In the genomic region with DNA sequence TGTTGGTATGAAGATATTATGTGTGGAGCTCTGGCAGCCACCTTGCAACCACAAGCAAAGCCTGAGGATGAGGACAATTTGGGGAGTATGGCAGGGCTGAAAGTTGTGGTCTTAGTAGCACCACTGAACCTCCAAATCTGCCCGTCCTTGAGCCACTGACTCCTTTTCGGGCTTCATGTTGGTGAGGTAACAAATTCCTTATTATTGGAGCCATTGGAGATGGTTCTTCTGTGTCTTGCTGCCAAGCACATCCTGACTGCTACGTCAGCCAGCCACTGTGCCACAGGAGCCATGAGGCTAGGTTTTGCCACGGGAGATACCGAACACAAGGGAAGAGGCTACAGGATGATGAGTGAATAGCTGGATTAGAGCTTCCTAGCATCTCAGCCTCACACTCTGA, we compare ENCODE assay signal across 15 cellular contexts.
A peak's percentile ranks its signal among the peaks of the same experiment; 100 is the strongest.
DNase-seq lines count a peak whose midpoint lies in the region; TF ChIP-seq lines count a peak whose summit lies in the region.
"Had no signal": no experiment of that assay in that cellular context is flagged by ENCODE, and none has a peak within 500 bp of the region (broad histone marks: within the 10 kb centered on the region; RNA-seq: fewer than 3 reads in every experiment).

No MANE protein-coding gene starts in this region.

- peak overlapping the region; percentile 61 for H2AK5ac ChIP-seq in mesenchymal stem cell (ENCODE audit: low read length, severe bottlenecking)

- H3K36me3 Mint-ChIP-seq in CD14-positive monocyte (no peaks in the 10 kb centered on the region), immature natural killer cell (no peaks in the 10 kb centered on the region)

- H2BK5ac ChIP-seq in mesenchymal stem cell (ENCODE audit: low read depth, low read length, poor library complexity, severe bottlenecking): no peak overlapping the region

- TF ChIP-seq EP300 in sigmoid colon (IDR thresholded peaks at IDR 0.05) (no peak), esophagus muscularis mucosa (IDR thresholded peaks at IDR 0.05) (no peak)

- no peaks in the 10 kb centered on the region for H3K27me3 ChIP-seq in SJSA1 (replicated peaks)
- H3K27me3 ChIP-seq in mesenchymal stem cell (ENCODE audit: control insufficient read depth in 1 of 2, insufficient read depth in 1 of 2, low read length in 2 of 2): peaks cover 6 to 51% of the 10 kb centered on the region in 2 experiments
- H3K27me3 ChIP-seq in sigmoid colon: peaks cover 0 to 45% (median 10%) of the 10 kb centered on the region in 3 donors
- no peaks in the 10 kb centered on the region for H3K27me3 ChIP-seq in osteoblast (ENCODE audit: insufficient read depth, low read length)
- peaks cover 0 to 49% (median 0%) of the 10 kb centered on the region in 4 donors for H3K27me3 ChIP-seq in esophagus muscularis mucosa

- TF ChIP-seq POLR2A in sigmoid colon (IDR thresholded peaks at IDR 0.05) (no peak), esophagus muscularis mucosa (IDR thresholded peaks at IDR 0.05; ENCODE audit: low read depth) (no peak)

- H3K4me1 ChIP-seq in SJSA1 (replicated peaks): peaks cover 51% of the 10 kb centered on the region
- H3K4me1 ChIP-seq in mesenchymal stem cell (ENCODE audit: control insufficient read depth, insufficient read depth, low read depth, low read length): peaks cover 13% of the 10 kb centered on the region
- peaks cover 0 to 7% (median 0%) of the 10 kb centered on the region in 4 donors for H3K4me1 ChIP-seq in sigmoid colon
- H3K4me1 ChIP-seq in osteoblast (ENCODE audit: insufficient read depth, low read length): no peaks in the 10 kb centered on the region
- H3K4me1 ChIP-seq in esophagus muscularis mucosa: peaks cover 0 to 7% (median 3%) of the 10 kb centered on the region in 4 donors
- H3K4me1 ChIP-seq: BE2C had no signal

- DNase-seq in CD14-positive monocyte (ENCODE audit: low spot score) (peak; percentile 1), SJSA1 (ENCODE audit: low read depth in 1 of 2, low spot score in 2 of 2) (no peak), mesenchymal stem cell (no peak), sigmoid colon (peak; percentile 37), osteoblast (ENCODE audit: insufficient read length, low spot score, missing footprints) (no peak), AG20443 (ENCODE audit: low spot score) (no peak), esophagus muscularis mucosa (ENCODE audit: extremely low spot score) (no peak), immature natural killer cell (no peak)
- DNase-seq: BE2C; C1 segment of cervical spinal cord; CD4-positive, alpha-beta T cell; GM23248; HFFc6 had no signal

- no peak overlapping the region for H3K4me3 Mint-ChIP-seq in CD14-positive monocyte
- no peak overlapping the region for H3K4me3 Mint-ChIP-seq in immature natural killer cell
- H3K4me3 Mint-ChIP-seq: CD4-positive, alpha-beta T cell; HFFc6 had no signal

- H4K20me1 ChIP-seq in osteoblast (ENCODE audit: insufficient read depth, low read length): no peaks in the 10 kb centered on the region

- peak overlapping the region in 1 of 2 experiments; percentile 32 for H3K4ac ChIP-seq in mesenchymal stem cell (ENCODE audit: low read depth in 1 of 2, low read length in 2 of 2)

- no peak overlapping the region for H2BK15ac ChIP-seq in mesenchymal stem cell (ENCODE audit: low read depth, poor library complexity, severe bottlenecking)

- H3K27me3 Mint-ChIP-seq in CD14-positive monocyte (ENCODE audit: low read depth in 3 of 3) (peaks cover 8 to 43% (median 14%) of the 10 kb centered on the region in 3 donors), immature natural killer cell (ENCODE audit: low read depth in 3 of 3) (peaks cover 0 to 6% (median 0%) of the 10 kb centered on the region in 3 donors)

- H3K27ac ChIP-seq in SJSA1: peak overlapping the region; percentile 94
- no peak overlapping the region for H3K27ac ChIP-seq in mesenchymal stem cell (ENCODE audit: low read length, poor library complexity, severe bottlenecking)
- H3K27ac ChIP-seq in sigmoid colon: no peak overlapping the region
- no peak overlapping the region for H3K27ac ChIP-seq in osteoblast (ENCODE audit: low read depth, low read length)
- H3K27ac ChIP-seq in esophagus muscularis mucosa (replicated peaks in 1 of 4): no peak overlapping the region
- H3K27ac ChIP-seq: GM23248, HL-60 had no signal

- H2BK12ac ChIP-seq in mesenchymal stem cell (ENCODE audit: low read length in 2 of 2): peak overlapping the region in 1 of 2 experiments; percentile 29

- H3K4me1 Mint-ChIP-seq in CD14-positive monocyte: no peaks in the 10 kb centered on the region
- H3K4me1 Mint-ChIP-seq in immature natural killer cell: no peaks in the 10 kb centered on the region

- no peaks in the 10 kb centered on the region for H3K79me1 ChIP-seq in mesenchymal stem cell (replicated peaks; ENCODE audit: low read length, poor library complexity, severe bottlenecking)

- no peak overlapping the region for H3K23ac ChIP-seq in mesenchymal stem cell (ENCODE audit: low read length in 2 of 2)

- H3K14ac ChIP-seq in mesenchymal stem cell (ENCODE audit: low read length in 2 of 2): no peak overlapping the region

- H3K9me3 ChIP-seq in SJSA1 (replicated peaks): no peaks in the 10 kb centered on the region; the same call in 1 of the 2 replicates
- H3K9me3 ChIP-seq in mesenchymal stem cell (ENCODE audit: control insufficient read depth, low read length): no peaks in the 10 kb centered on the region
- H3K9me3 ChIP-seq in sigmoid colon: no peaks in the 10 kb centered on the region
- no peaks in the 10 kb centered on the region for H3K9me3 ChIP-seq in osteoblast (ENCODE audit: low read depth, low read length)
- no peaks in the 10 kb centered on the region for H3K9me3 ChIP-seq in esophagus muscularis mucosa
- H3K9me3 ChIP-seq: BE2C, Caco-2 had no signal

- no peaks in the 10 kb centered on the region for H3K36me3 ChIP-seq in SJSA1
- no peaks in the 10 kb centered on the region for H3K36me3 ChIP-seq in mesenchymal stem cell (ENCODE audit: control insufficient read depth in 1 of 2, insufficient read depth in 2 of 2, low read depth in 1 of 2, low read length in 2 of 2)
- no peaks in the 10 kb centered on the region for H3K36me3 ChIP-seq in sigmoid colon
- H3K36me3 ChIP-seq in osteoblast (ENCODE audit: insufficient read depth, low read length): no peaks in the 10 kb centered on the region
- H3K36me3 ChIP-seq in esophagus muscularis mucosa: no peaks in the 10 kb centered on the region
- H3K36me3 ChIP-seq: BE2C had no signal

- TF ChIP-seq CTCF in CD14-positive monocyte (IDR thresholded peaks at IDR 0.05) (no peak), sigmoid colon (IDR thresholded peaks at IDR 0.05) (no peak), osteoblast (IDR thresholded peaks at IDR 0.05; ENCODE audit: extremely low read depth, low read depth, low read length) (no peak), esophagus muscularis mucosa (IDR thresholded peaks at IDR 0.05) (no peak)

- H3K79me2 ChIP-seq in osteoblast (ENCODE audit: insufficient read depth, low read length): no peaks in the 10 kb centered on the region

- no peak overlapping the region for H2BK120ac ChIP-seq in mesenchymal stem cell (ENCODE audit: low read depth, low read length)

- H3K4me2 ChIP-seq in mesenchymal stem cell (ENCODE audit: low read length, poor library complexity, severe bottlenecking): no peak overlapping the region
- no peak overlapping the region for H3K4me2 ChIP-seq in osteoblast (ENCODE audit: insufficient read depth, low read length)

- 97% methylated on average over 5 of the region's 5 CpGs for WGBS in mesenchymal stem cell
- 85 to 90% methylated on average over 5 of the region's 5 CpGs for WGBS in sigmoid colon, 2 donors
- WGBS in esophagus muscularis mucosa: 80% methylated on average over 5 of the region's 5 CpGs

- peak overlapping the region; percentile 9 for H4K91ac ChIP-seq in mesenchymal stem cell (ENCODE audit: low read length)

- no peak overlapping the region for H3K18ac ChIP-seq in mesenchymal stem cell (ENCODE audit: low read depth in 1 of 2, low read length in 2 of 2)

- H3K27ac Mint-ChIP-seq in CD14-positive monocyte (no peak overlapping the region), immature natural killer cell (no peak overlapping the region)
- H3K27ac Mint-ChIP-seq: CD4-positive, alpha-beta T cell; HFFc6 had no signal

- H3K9ac ChIP-seq in mesenchymal stem cell (ENCODE audit: low read length): no peak overlapping the region
- H3K9ac ChIP-seq: GM23248 had no signal

- H3K4me3 ChIP-seq in SJSA1 (no peak overlapping the region), mesenchymal stem cell (ENCODE audit: insufficient read depth in 1 of 2, low read depth in 1 of 2, low read length in 2 of 2) (no peak overlapping the region), sigmoid colon (no peak overlapping the region), osteoblast (ENCODE audit: insufficient read depth, low read length) (no peak overlapping the region), esophagus muscularis mucosa (no peak overlapping the region)
- H3K4me3 ChIP-seq: GM23248 had no signal

- H4K8ac ChIP-seq in mesenchymal stem cell (ENCODE audit: low read length): no peak overlapping the region

- intact Hi-C loops in CD14-positive monocyte (cut with micrococcal nuclease) (no loop called here), sigmoid colon (cut with DNase I) (loop anchor here (5.0 kb wide), 1 partner anchor 513 kb away; no protein-coding TSS in a partner anchor), esophagus muscularis mucosa (cut with DNase I) (loop anchor here (5.0 kb wide), 1 partner anchor 513 kb away; no protein-coding TSS in a partner anchor)

- H2AFZ ChIP-seq in mesenchymal stem cell (ENCODE audit: low read depth, low read length) (no peak overlapping the region), osteoblast (ENCODE audit: low read length) (no peak overlapping the region)
- H2AFZ ChIP-seq: GM23248 had no signal

- H3K9me3 Mint-ChIP-seq in CD14-positive monocyte: peaks cover 0 to 2% (median 0%) of the 10 kb centered on the region in 7 donors
- no peaks in the 10 kb centered on the region for H3K9me3 Mint-ChIP-seq in immature natural killer cell
- H3K9me3 Mint-ChIP-seq: CD4-positive, alpha-beta T cell; HFFc6 had no signal

Comparison
In these comparisons a context has a peak if more than half of its experiments do, and no peak if none do; other contexts are left out.
1. DNase-seq: peak in CD14-positive monocyte (single experiment) and sigmoid colon (single experiment); none in SJSA1 (0 of 2), mesenchymal stem cell (single experiment), osteoblast (single experiment), AG20443 (single experiment), esophagus muscularis mucosa (single experiment) and immature natural killer cell (0 of 3).
2. intact Hi-C loops: an anchor here in sigmoid colon (5.0 kb wide) and esophagus muscularis mucosa (5.0 kb wide); none called in CD14-positive monocyte.